Comparison of ENCODE assay signal across 15 cellular contexts in genomic region chr11:10777393-10777793, GRCh38. TPM values are rescaled to one million over a fixed set of nuclear protein-coding genes. Genes with fewer than 3 reads are reported as not detected.
DNase-seq lines count a peak whose midpoint lies in the region; ATAC-seq and TF ChIP-seq lines count a peak whose summit lies in the region.
"Had no signal": no experiment of that assay in that cellular context is flagged by ENCODE, and none has a peak within 500 bp of the region (broad histone marks: within the 10 kb centered on the region; RNA-seq: fewer than 3 reads in every experiment).

No MANE protein-coding gene starts in this region.

- H2AFZ ChIP-seq in fibroblast of lung (ENCODE audit: low read length) = no peak overlapping the region

- H4K20me1 ChIP-seq in fibroblast of lung (ENCODE audit: control insufficient read depth, extremely low read depth, insufficient read depth, low read length) = no peaks in the 10 kb centered on the region

- H3K9me3 Mint-ChIP-seq in type B pancreatic cell = no peaks in the 10 kb centered on the region
- H3K9me3 Mint-ChIP-seq: brain had no signal

- 73 to 79% (median 77%) methylated on average over 3 of the region's 3 CpGs for WGBS in ovary, 3 donors

- H3K27ac ChIP-seq in C4-2B = peak overlapping the region; percentile 23
- H3K27ac ChIP-seq in fibroblast of lung (ENCODE audit: insufficient read depth, low read length) = peak overlapping the region; percentile 65
- peak overlapping the region; percentile 73 for H3K27ac ChIP-seq in rectal smooth muscle tissue (ENCODE audit: low read depth, low read length)
- H3K27ac ChIP-seq in ovary = no peak overlapping the region

- no peak overlapping the region for H3K4me3 ChIP-seq in fibroblast of lung (replicated peaks in 1 of 4; ENCODE audit: control extremely low read depth in 1 of 4, insufficient read depth in 1 of 4, low read depth in 3 of 4, low read length in 4 of 4)
- no peak overlapping the region for H3K4me3 ChIP-seq in rectal smooth muscle tissue (ENCODE audit: low read length)
- no peak overlapping the region for H3K4me3 ChIP-seq in ovary

- no peaks in the 10 kb centered on the region for H3K4me1 Mint-ChIP-seq in type B pancreatic cell (ENCODE audit: unreplicated experiment)
- H3K4me1 Mint-ChIP-seq: brain had no signal

- no peak for ATAC-seq in GM21381 (IDR thresholded peaks at IDR 0.05; ENCODE audit: unreplicated experiment)
- ATAC-seq: esophagus mucosa had no signal

- no peaks in the 10 kb centered on the region for H3K27me3 Mint-ChIP-seq in type B pancreatic cell
- H3K27me3 Mint-ChIP-seq: brain had no signal

- peaks cover 22% of the 10 kb centered on the region for H3K36me3 Mint-ChIP-seq in type B pancreatic cell

- no peak for TF ChIP-seq EP300 in ovary (IDR thresholded peaks at IDR 0.05)

- no peaks in the 10 kb centered on the region for H3K9me3 ChIP-seq in fibroblast of lung (ENCODE audit: control insufficient read depth, insufficient read depth, low read depth, low read length)
- H3K9me3 ChIP-seq in ovary = no peaks in the 10 kb centered on the region

- peaks cover 12% of the 10 kb centered on the region for H3K4me1 ChIP-seq in fibroblast of lung (ENCODE audit: control insufficient read depth, extremely low read depth, insufficient read depth, low read length)
- peaks cover 4% of the 10 kb centered on the region for H3K4me1 ChIP-seq in rectal smooth muscle tissue (ENCODE audit: control insufficient read depth, insufficient read depth, low read length)
- no peaks in the 10 kb centered on the region for H3K4me1 ChIP-seq in ovary (ENCODE audit: insufficient read depth)

- H3K4me2 ChIP-seq in fibroblast of lung (ENCODE audit: extremely low read depth, insufficient read depth, low read length) = no peak overlapping the region

- no peaks in the 10 kb centered on the region for H3K79me2 ChIP-seq in fibroblast of lung (ENCODE audit: control insufficient read depth, insufficient read depth, low read length)

- intact Hi-C loops in ovary (cut with DNase I) = no loop called here

- H3K9ac ChIP-seq in fibroblast of lung (ENCODE audit: insufficient read depth, low read length) = no peak overlapping the region
- no peak overlapping the region for H3K9ac ChIP-seq in rectal smooth muscle tissue (ENCODE audit: low read length)

- H3K36me3 ChIP-seq in fibroblast of lung (ENCODE audit: control insufficient read depth, insufficient read depth, low read length) (peaks cover 17% of the 10 kb centered on the region), rectal smooth muscle tissue (ENCODE audit: control insufficient read depth, insufficient read depth, low read length) (peaks cover 35% of the 10 kb centered on the region), ovary (no peaks in the 10 kb centered on the region)

- peak; percentile 39 for DNase-seq in MV-4-11 (lab: John Stamatoyannopoulos, UW)
- DNase-seq in fibroblast of lung (ENCODE audit: low read depth in 2 of 2) = no peak
- no peak for DNase-seq in SIG-M5 (lab: John Stamatoyannopoulos, UW)
- DNase-seq in ovary = no peak
- no peak for DNase-seq in type B pancreatic cell (ENCODE audit: extremely low spot score, unreplicated experiment)
- DNase-seq: activated naive CD4-positive, alpha-beta T cell treated with Interleukin-2 at 50 U/mL for 16 hours; hippocampal formation; NCI-H1417 treated with DMSO at 0.1 percent for 48 hours; RPMI8226; T-helper 1 cell had no signal

- TF ChIP-seq POLR2A in ovary (IDR thresholded peaks at IDR 0.05) = no peak

- H3K27ac Mint-ChIP-seq in type B pancreatic cell = no peak overlapping the region

- H3K4me3 Mint-ChIP-seq in type B pancreatic cell = no peak overlapping the region
- H3K4me3 Mint-ChIP-seq: brain had no signal

- TF ChIP-seq CTCF in C4-2B (conservative IDR thresholded peaks at IDR 0.05) = no peak
- TF ChIP-seq CTCF in fibroblast of lung (conservative IDR thresholded peaks at IDR 0.05 in 1 of 2, IDR thresholded peaks at IDR 0.05 in 1 of 2; ENCODE audit: low read depth in 1 of 2, low read length in 2 of 2) = no peak
- no peak for TF ChIP-seq CTCF in ovary (IDR thresholded peaks at IDR 0.05)
- TF ChIP-seq CTCF in type B pancreatic cell (conservative IDR thresholded peaks at IDR 0.05) = no peak

- no peaks in the 10 kb centered on the region for H3K27me3 ChIP-seq in fibroblast of lung (ENCODE audit: control insufficient read depth, insufficient read depth, low read length)
- H3K27me3 ChIP-seq in rectal smooth muscle tissue (ENCODE audit: control insufficient read depth, insufficient read depth, low read length) = no peaks in the 10 kb centered on the region
- H3K27me3 ChIP-seq in ovary = no peaks in the 10 kb centered on the region

RNA-seq across cellular contexts. Expression of gene CTR9, which starts 26.3 kb away (rescaled TPM):
- total RNA-seq in fibroblast of lung (33.9 and 41.5 TPM in 2 replicates), ovary (10 to 100 TPM; 18.5 to 40.6 (median 32.5) TPM), type B pancreatic cell (ENCODE audit: low replicate concordance) (35.6 and 44.0 TPM in 2 replicates)
- polyA plus RNA-seq in fibroblast of lung (20.5 and 22.8 TPM in 2 replicates), ovary (10 to 100 TPM; 18.0 to 31.2 TPM)
- polyA plus RNA-seq in fibroblast of lung (2012) = 35.7 and 36.6 TPM in 2 replicates
- 3.3 and 4.3 TPM in 2 replicates for polyA minus RNA-seq in fibroblast of lung (ENCODE audit: low replicate concordance)

RNA-seq across cellular contexts. Expression of gene EIF4G2, which starts 31.3 kb away (rescaled TPM):
- 599 and 964 TPM in 2 replicates for total RNA-seq in fibroblast of lung
- 1,024 and 1,178 TPM in 2 replicates for polyA plus RNA-seq in fibroblast of lung
- 650 and 657 TPM in 2 replicates for polyA plus RNA-seq in fibroblast of lung (2012)
- polyA minus RNA-seq in fibroblast of lung (ENCODE audit: low replicate concordance) = 561 and 1,024 TPM in 2 replicates
- 100 to 1,000 TPM; 206 to 761 (median 582) TPM for total RNA-seq in ovary
- polyA plus RNA-seq in ovary = 100 to 1,000 TPM; 223 to 699 TPM
- total RNA-seq in type B pancreatic cell (ENCODE audit: low replicate concordance) = 1,043 and 1,092 TPM in 2 replicates

Comparison
In these comparisons a context has a peak if more than half of its experiments do, and no peak if none do; other contexts are left out.
1. H3K27ac ChIP-seq: peak in C4-2B (single experiment), fibroblast of lung (single experiment) and rectal smooth muscle tissue (single experiment); none in ovary (0 of 2).